Comparison of ENCODE assay signal across 8 cellular contexts in the genomic region with DNA sequence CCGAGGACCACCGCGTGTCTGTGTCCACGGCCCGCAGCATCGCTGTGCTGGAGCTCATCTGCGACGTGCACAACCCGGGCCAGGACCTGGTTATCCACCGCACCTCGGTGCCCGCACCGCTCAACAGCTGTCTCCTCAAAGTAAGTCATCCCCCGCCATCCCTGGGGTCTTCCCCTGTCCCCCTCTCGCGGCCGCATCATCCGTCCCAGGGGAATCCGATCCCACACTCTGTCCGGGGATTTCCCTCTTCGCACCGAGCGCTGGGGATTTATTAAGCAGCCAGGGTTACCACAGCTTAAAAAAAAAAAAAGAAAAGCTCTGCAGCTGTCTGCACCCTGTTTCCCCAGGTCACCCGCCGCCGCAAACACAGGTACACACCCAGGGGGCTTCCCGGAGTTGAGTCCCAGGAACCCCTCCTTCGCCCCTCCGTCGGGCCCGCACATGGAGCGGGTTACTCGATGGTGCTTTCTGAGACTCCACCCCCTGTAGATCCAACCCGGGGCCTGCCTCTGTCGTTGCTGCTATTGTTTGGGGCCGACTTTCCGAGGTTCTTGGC. TPM values are rescaled to one million over a fixed set of nuclear protein-coding genes. Genes with fewer than 3 reads are reported as not detected.
A peak's percentile ranks its signal among the peaks of the same experiment; 100 is the strongest.
DNase-seq lines count a peak whose midpoint lies in the region; ATAC-seq, FAIRE-seq and TF ChIP-seq lines count a peak whose summit lies in the region.

No MANE protein-coding gene starts in this region.

- H3K4me3 ChIP-seq in A549 (peak overlapping the region; percentile 87), SU-DHL-6 (ENCODE audit: insufficient read depth, low read length, poor library complexity, severe bottlenecking) (peak overlapping the region; percentile 97), adrenal gland (peak overlapping the region; percentile 71 to 88 (median 82)), iPS-18c (ENCODE audit: insufficient read depth, low read depth, low read length) (peak overlapping the region; percentile 96)

- peak overlapping the region; percentile 98 for H2AFZ ChIP-seq in SU-DHL-6 (ENCODE audit: low read depth, low read length, severe bottlenecking)

- no peak for TF ChIP-seq RAD21 in A549 (conservative IDR thresholded peaks at IDR 0.05 in 1 of 2, IDR thresholded peaks at IDR 0.05 in 1 of 2)

- TF ChIP-seq POLR2A in A549 (IDR thresholded peaks at IDR 0.05; ENCODE audit: low read length) (no peak), adrenal gland (IDR thresholded peaks at IDR 0.05) (no peak)

- H3K9me3 ChIP-seq in A549 (no peaks in the 10 kb centered on the region), SU-DHL-6 (ENCODE audit: insufficient read depth, low read length) (no peaks in the 10 kb centered on the region), adrenal gland (replicated peaks in 1 of 3) (no peaks in the 10 kb centered on the region), iPS-18c (ENCODE audit: control insufficient read depth, insufficient read depth, low read length) (no peaks in the 10 kb centered on the region)

- peaks cover 34% of the 10 kb centered on the region for H3K4me1 ChIP-seq in A549
- H3K4me1 ChIP-seq in adrenal gland (replicated peaks in 1 of 2): peaks cover 16 to 47% of the 10 kb centered on the region in 2 donors

- peaks cover 91% of the 10 kb centered on the region for H3K79me2 ChIP-seq in SU-DHL-6 (ENCODE audit: insufficient read depth, low read length)

- no peaks in the 10 kb centered on the region for H3K27me3 ChIP-seq in SU-DHL-6 (ENCODE audit: low read length)
- H3K27me3 ChIP-seq in adrenal gland: no peaks in the 10 kb centered on the region

- H3K36me3 ChIP-seq in SU-DHL-6 (ENCODE audit: low read length) (no peaks in the 10 kb centered on the region), adrenal gland (replicated peaks in 1 of 2) (no peaks in the 10 kb centered on the region)

- H3K4me2 ChIP-seq in A549 (peak overlapping the region; percentile 92), SU-DHL-6 (ENCODE audit: low read depth, low read length, poor library complexity, severe bottlenecking) (peak overlapping the region; percentile 76)

- WGBS in A549 (ENCODE audit: missing lambda C conversion rate): under 1% methylated on average over 33 of the region's 37 CpGs
- WGBS in adrenal gland, 4 donors: 0 to 1% (median 0%) methylated on average over 23 to 37 of the region's 37 CpGs

- POLR2A ChIA-PET in A549 (lab: Yijun Ruan, JAX): interaction anchor here (0.5 to 2.0 kb wide), 6 partner anchors 9 to 390 kb away, joined by 3 to 5 read pairs (median 4); no protein-coding TSS in a partner anchor

- peaks cover 8% of the 10 kb centered on the region; the same call in 1 of the 2 replicates for H4K20me1 ChIP-seq in SU-DHL-6 (ENCODE audit: low read depth, low read length)

- DNase-seq in A549 (ENCODE audit: low read depth in 1 of 2, low spot score in 1 of 2) (peak; percentile 26 to 38), adrenal gland (peak in 6 of 7 donors; percentile 3 to 42 (median 22)), G401 (ENCODE audit: low spot score) (no peak)
- DNase-seq in stimulated activated CD4-positive, alpha-beta T cell treated with anti-CD3 and anti-CD28 coated beads, Interleukin-15, amount 100 ng/mL, for 24 hours: peak; percentile 55

- ATAC-seq in A549 (peak in 1 of 2 experiments; percentile 52; a peak in 4 of 6 replicates), GM18867 (IDR thresholded peaks at IDR 0.05; ENCODE audit: unreplicated experiment) (peak; percentile 16), HG03280 (IDR thresholded peaks at IDR 0.05; ENCODE audit: unreplicated experiment) (peak; percentile 26)

- no peak for FAIRE-seq in A549 (lab: Jason Lieb, UNC)

- H3K27ac ChIP-seq in A549 (peak overlapping the region; percentile 97 to 100), SU-DHL-6 (ENCODE audit: low read depth, low read length) (peak overlapping the region; percentile 88), adrenal gland (peak overlapping the region in 4 of 5 donors; percentile 89 to 98 (median 94))

- in situ Hi-C loops in G401 (cut with HindIII; ENCODE audit: low sequenced_read_pairs): no loop called here

- intact Hi-C loops in adrenal gland (cut with DNase I): loop anchor here in 1 of 2 donors (5.0 to 10.0 kb wide), 2 partner anchors 126 to 204 kb away; a partner anchor contains a TSS

- TF ChIP-seq EP300 in A549 (IDR thresholded peaks at IDR 0.05): no peak

- H3K9me2 ChIP-seq in SU-DHL-6 (replicated peaks; ENCODE audit: insufficient read depth, low read length): no peaks in the 10 kb centered on the region

- peak overlapping the region; percentile 94 for H3K9ac ChIP-seq in SU-DHL-6 (ENCODE audit: low read length)

- H3F3A ChIP-seq in SU-DHL-6 (ENCODE audit: insufficient read depth): peaks cover 18% of the 10 kb centered on the region

- no peak for TF ChIP-seq CTCF in A549 (IDR thresholded peaks at IDR 0.05)
- TF ChIP-seq CTCF in SU-DHL-6 (IDR thresholded peaks at IDR 0.05; ENCODE audit: insufficient read depth, low read length, poor library complexity, severe bottlenecking): no peak
- no peak for TF ChIP-seq CTCF in adrenal gland (IDR thresholded peaks at IDR 0.05)

- CTCF ChIA-PET in A549 (lab: Yijun Ruan, JAX): interaction anchor here (0.6 to 3.1 kb wide), 4 partner anchors 10 to 239 kb away, joined by 3 to 12 read pairs (median 7); no protein-coding TSS in a partner anchor

TF ChIP-seq in A549, 52 proteins besides CTCF, POLR2A, EP300 and RAD21:
- TF ChIP-seq, protein P1, sequence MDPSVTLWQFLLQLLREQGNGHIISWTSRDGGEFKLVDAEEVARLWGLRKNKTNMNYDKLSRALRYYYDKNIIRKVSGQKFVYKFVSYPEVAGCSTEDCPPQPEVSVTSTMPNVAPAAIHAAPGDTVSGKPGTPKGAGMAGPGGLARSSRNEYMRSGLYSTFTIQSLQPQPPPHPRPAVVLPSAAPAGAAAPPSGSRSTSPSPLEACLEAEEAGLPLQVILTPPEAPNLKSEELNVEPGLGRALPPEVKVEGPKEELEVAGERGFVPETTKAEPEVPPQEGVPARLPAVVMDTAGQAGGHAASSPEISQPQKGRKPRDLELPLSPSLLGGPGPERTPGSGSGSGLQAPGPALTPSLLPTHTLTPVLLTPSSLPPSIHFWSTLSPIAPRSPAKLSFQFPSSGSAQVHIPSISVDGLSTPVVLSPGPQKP (IDR thresholded peaks at IDR 0.05; ENCODE audit: low read depth, low read length): no peak
- TF ChIP-seq, protein P2, sequence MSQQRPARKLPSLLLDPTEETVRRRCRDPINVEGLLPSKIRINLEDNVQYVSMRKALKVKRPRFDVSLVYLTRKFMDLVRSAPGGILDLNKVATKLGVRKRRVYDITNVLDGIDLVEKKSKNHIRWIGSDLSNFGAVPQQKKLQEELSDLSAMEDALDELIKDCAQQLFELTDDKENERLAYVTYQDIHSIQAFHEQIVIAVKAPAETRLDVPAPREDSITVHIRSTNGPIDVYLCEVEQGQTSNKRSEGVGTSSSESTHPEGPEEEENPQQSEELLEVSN (IDR thresholded peaks at IDR 0.05; ENCODE audit: borderline replicate concordance, low read depth): peak; percentile 74
- TF ChIP-seq, protein P3, sequence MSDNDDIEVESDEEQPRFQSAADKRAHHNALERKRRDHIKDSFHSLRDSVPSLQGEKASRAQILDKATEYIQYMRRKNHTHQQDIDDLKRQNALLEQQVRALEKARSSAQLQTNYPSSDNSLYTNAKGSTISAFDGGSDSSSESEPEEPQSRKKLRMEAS (IDR thresholded peaks at IDR 0.05): peak; percentile 71
- TF ChIP-seq NPAS2 (CRISPR knock-in tag; IDR thresholded peaks at IDR 0.05; ENCODE audit: borderline replicate concordance) (no peak), NFE2L2 (conservative IDR thresholded peaks at IDR 0.05; ENCODE audit: low read length) (no peak)

RNA-seq across cellular contexts. Expression of a gene that starts 0.6 kb away (rescaled TPM):
- polyA plus RNA-seq in A549 (2011; rRNA removed) (9.0 and 13.1 TPM in 2 replicates), A549 (2017; fragmentation: RNase III; extraction: RNeasy Plus Mini Kit Qiagen cat#74134 plus additional on column Dnase treatment) (15.2 to 15.8 TPM (median 15.4 TPM) in 3 replicates), adrenal gland (10 to 100 TPM in 1 of 3 donors, 1 to 10 TPM in 2; 1.9 to 10.6 (median 2.4) TPM)
- polyA plus RNA-seq in A549 (2012; cell fraction: cytosol; rRNA removed): 3.4 and 4.4 TPM in 2 replicates
- 2.9 and 3.1 TPM in 2 replicates for polyA plus RNA-seq in A549 (2012; cell fraction: nucleus; rRNA removed)
- polyA minus RNA-seq in A549 (2011; rRNA and poly(A)+ RNA removed): 11.4 and 12.6 TPM in 2 replicates
- 10 to 100 TPM in 6 of 8 donors, 1 to 10 TPM in 2; 8.2 to 18.5 (median 12.8) TPM for total RNA-seq in adrenal gland
- 21.2 and 24.5 TPM in 2 replicates for total RNA-seq in G401 (2014; rRNA removed; shearing (Covaris generic))

RNA-seq across cellular contexts. Expression of a gene that starts 1.1 kb away (rescaled TPM):
- polyA plus RNA-seq in A549 (2011; rRNA removed): 28.3 and 30.1 TPM in 2 replicates
- 15.3 and 17.2 TPM in 2 replicates for polyA plus RNA-seq in A549 (2012; cell fraction: cytosol; rRNA removed)
- 20.5 and 25.5 TPM in 2 replicates for polyA plus RNA-seq in A549 (2012; cell fraction: nucleus; rRNA removed)
- 19.3 to 21.4 TPM (median 20.0 TPM) in 3 replicates for polyA plus RNA-seq in A549 (2017; fragmentation: RNase III; extraction: RNeasy Plus Mini Kit Qiagen cat#74134 plus additional on column Dnase treatment)
- 27.3 and 28.1 TPM in 2 replicates for polyA minus RNA-seq in A549 (2011; rRNA and poly(A)+ RNA removed)
- total RNA-seq in adrenal gland: 10 to 100 TPM in 3 of 8 donors, 1 to 10 TPM in 5; 7.4 to 11.4 (median 9.2) TPM
- 10 to 100 TPM in 1 of 3 donors, 1 to 10 TPM in 2; 7.6 to 13.8 (median 9.9) TPM for polyA plus RNA-seq in adrenal gland
- 17.6 and 21.9 TPM in 2 replicates for total RNA-seq in G401 (2014; rRNA removed; shearing (Covaris generic))
